In genomic region chr2:238038203-238038602, GRCh38 we compare ENCODE assay signal across 39 cellular contexts.
"Had no signal": no experiment of that assay in that cellular context is flagged by ENCODE, and none has a peak within 500 bp of the region (broad histone marks: within the 10 kb centered on the region; RNA-seq: fewer than 3 reads in every experiment).

No MANE protein-coding gene starts in this region.

- FAIRE-seq: astrocyte, TTC549 had no signal

- H3K27me3 Mint-ChIP-seq: activated CD4-positive, alpha-beta memory T cell treated with anti-CD3 and anti-CD28 coated beads, Interleukin-2, amount 10 ng/mL, durations not matched to agents 7 days and 5 days; activated CD4-positive, alpha-beta T cell treated with anti-CD3 and anti-CD28 coated beads for 36 hours; activated CD4-positive, alpha-beta T cell treated with anti-CD3 and anti-CD28 coated beads, Interleukin-2, amount 10 ng/mL, durations not matched to agents 7 days and 5 days; activated naive CD8-positive, alpha-beta T cell treated with anti-CD3 and anti-CD28 coated beads for 36 hours; activated T-cell treated with anti-CD3 and anti-CD28 coated beads, Interleukin-2, amount 50 U/mL, for 24 hours; activated T-helper 17 cell treated with anti-CD3 and anti-CD28 coated beads, Interleukin-2, amount 50 U/mL, for 72 hours had no signal

- H3K9me3 Mint-ChIP-seq: activated CD4-positive, alpha-beta memory T cell treated with anti-CD3 and anti-CD28 coated beads, Interleukin-2, amount 10 ng/mL, durations not matched to agents 7 days and 5 days; activated CD4-positive, alpha-beta T cell treated with anti-CD3 and anti-CD28 coated beads, Interleukin-2, amount 10 ng/mL, durations not matched to agents 7 days and 5 days; activated naive CD4-positive, alpha-beta T cell treated with anti-CD3 and anti-CD28 coated beads for 36 hours; activated naive CD4-positive, alpha-beta T cell treated with anti-CD3 and anti-CD28 coated beads, Interleukin-2, amount 50 U/mL, for 72 hours; activated naive CD8-positive, alpha-beta T cell treated with anti-CD3 and anti-CD28 coated beads for 36 hours; activated T-cell treated with anti-CD3 and anti-CD28 coated beads, Interleukin-2, amount 50 U/mL, for 24 hours; activated T-cell treated with anti-CD3 and anti-CD28 coated beads, Interleukin-2, amount 50 U/mL, for 72 hours; activated T-helper 1 cell treated with anti-CD3 and anti-CD28 coated beads, Interleukin-12 subunit alpha, Interleukin-12 subunit beta, Interleukin-2, Interleukin-4 antibody, amounts not matched to agents 30 ng/mL and 10 ng/mL and 1 ng/mL, durations not matched to agents 14 hours and 24 hours and 36 hours; activated T-helper 17 cell treated with anti-CD3 and anti-CD28 coated beads, Interleukin-2, amount 50 U/mL, for 72 hours; T-helper 1 cell treated with Interleukin-12 subunit alpha and Interleukin-12 subunit beta and Interleukin-4 antibody, amounts not matched to agents 30 μg/mL and 1 μg/mL, for 36 hours; T-helper 2 cell treated with Interferon-gamma antibody and Interleukin-4, amounts not matched to agents 5 μg/mL and 100 μg/mL, for 36 hours; WTC11 had no signal

- H3K4me3 ChIP-seq: adrenal gland, body of pancreas, breast epithelium had no signal

- H3K9me3 ChIP-seq: adrenal gland, body of pancreas, breast epithelium had no signal

- H3K4me3 Mint-ChIP-seq: activated CD4-positive, alpha-beta memory T cell treated with anti-CD3 and anti-CD28 coated beads, Interleukin-2, amount 10 ng/mL, durations not matched to agents 7 days and 5 days; activated CD4-positive, alpha-beta T cell treated with anti-CD3 and anti-CD28 coated beads for 36 hours; activated CD4-positive, alpha-beta T cell treated with anti-CD3 and anti-CD28 coated beads, Interleukin-2, amount 10 ng/mL, durations not matched to agents 7 days and 5 days; activated CD8-positive, alpha-beta T cell treated with anti-CD3 and anti-CD28 coated beads, Interleukin-2, amount 10 ng/mL, durations not matched to agents 7 days and 5 days; activated naive CD4-positive, alpha-beta T cell treated with anti-CD3 and anti-CD28 coated beads for 36 hours; activated naive CD8-positive, alpha-beta T cell treated with anti-CD3 and anti-CD28 coated beads for 36 hours; activated T-cell treated with anti-CD3 and anti-CD28 coated beads, Interleukin-2, amount 50 U/mL, for 24 hours; activated T-cell treated with anti-CD3 and anti-CD28 coated beads, Interleukin-2, amount 50 U/mL, for 72 hours; activated T-helper 1 cell treated with anti-CD3 and anti-CD28 coated beads, Interleukin-12 subunit alpha, Interleukin-12 subunit beta, Interleukin-2, Interleukin-4 antibody, amounts not matched to agents 30 ng/mL and 10 ng/mL and 1 ng/mL, durations not matched to agents 14 hours and 24 hours and 36 hours; activated T-helper 17 cell treated with anti-CD3 and anti-CD28 coated beads, Interleukin-2, amount 50 U/mL, for 72 hours; T-helper 1 cell treated with Interleukin-12 subunit alpha and Interleukin-12 subunit beta and Interleukin-4 antibody, amounts not matched to agents 30 μg/mL and 1 μg/mL, for 36 hours; T-helper 2 cell treated with Interferon-gamma antibody and Interleukin-4, amounts not matched to agents 5 μg/mL and 100 μg/mL, for 36 hours; WTC11 had no signal

- H3K27ac Mint-ChIP-seq: activated CD4-positive, alpha-beta memory T cell treated with anti-CD3 and anti-CD28 coated beads, Interleukin-2, amount 10 ng/mL, durations not matched to agents 7 days and 5 days; activated CD4-positive, alpha-beta T cell treated with anti-CD3 and anti-CD28 coated beads for 36 hours; activated CD4-positive, alpha-beta T cell treated with anti-CD3 and anti-CD28 coated beads, Interleukin-2, amount 10 ng/mL, durations not matched to agents 7 days and 5 days; activated CD8-positive, alpha-beta T cell treated with anti-CD3 and anti-CD28 coated beads, Interleukin-2, amount 10 ng/mL, durations not matched to agents 7 days and 5 days; activated naive CD4-positive, alpha-beta T cell treated with anti-CD3 and anti-CD28 coated beads for 36 hours; activated naive CD8-positive, alpha-beta T cell treated with anti-CD3 and anti-CD28 coated beads for 36 hours; activated T-cell treated with anti-CD3 and anti-CD28 coated beads, Interleukin-2, amount 50 U/mL, for 24 hours; activated T-cell treated with anti-CD3 and anti-CD28 coated beads, Interleukin-2, amount 50 U/mL, for 72 hours; activated T-helper 1 cell treated with anti-CD3 and anti-CD28 coated beads, Interleukin-12 subunit alpha, Interleukin-12 subunit beta, Interleukin-2, Interleukin-4 antibody, amounts not matched to agents 30 ng/mL and 10 ng/mL and 1 ng/mL, durations not matched to agents 14 hours and 24 hours and 36 hours; activated T-helper 17 cell treated with anti-CD3 and anti-CD28 coated beads, Interleukin-2, amount 50 U/mL, for 72 hours; T-helper 1 cell treated with Interleukin-12 subunit alpha and Interleukin-12 subunit beta and Interleukin-4 antibody, amounts not matched to agents 30 μg/mL and 1 μg/mL, for 36 hours; T-helper 2 cell treated with Interferon-gamma antibody and Interleukin-4, amounts not matched to agents 5 μg/mL and 100 μg/mL, for 36 hours; WTC11 had no signal

- H3K4me1 Mint-ChIP-seq: activated CD4-positive, alpha-beta T cell treated with anti-CD3 and anti-CD28 coated beads for 36 hours; activated CD4-positive, alpha-beta T cell treated with anti-CD3 and anti-CD28 coated beads, Interleukin-2, amount 10 ng/mL, durations not matched to agents 7 days and 5 days; WTC11 had no signal

- H3K27me3 ChIP-seq: adrenal gland, body of pancreas, brain microvascular endothelial cell, breast epithelium had no signal

- H3K4me1 ChIP-seq: adrenal gland, breast epithelium had no signal

- ATAC-seq: activated CD4-positive, alpha-beta T cell treated with anti-CD3 and anti-CD28 coated beads for 36 hours; activated CD4-positive, CD25-positive, alpha-beta regulatory T cell treated with anti-CD3 and anti-CD28 coated beads, Interleukin-2, amount 50 U/mL, for 24 hours; activated CD8-positive, alpha-beta T cell treated with anti-CD3 and anti-CD28 coated beads, Interleukin-2, amount 10 ng/mL, durations not matched to agents 7 days and 5 days; activated naive CD4-positive, alpha-beta T cell treated with anti-CD3 and anti-CD28 coated beads, Interleukin-2, amount 50 U/mL, for 72 hours; activated T-cell treated with anti-CD3 and anti-CD28 coated beads, Interleukin-2, amount 50 U/mL, for 72 hours; activated T-helper 17 cell treated with anti-CD3 and anti-CD28 coated beads, Interleukin-2, amount 50 U/mL, for 72 hours; body of pancreas; WTC11 had no signal

- H3K36me3 ChIP-seq: breast epithelium had no signal

- H3K27ac ChIP-seq: adrenal gland, body of pancreas, brain microvascular endothelial cell, breast epithelium, WERI-Rb-1 had no signal

- DNase-seq: activated CD4-positive, alpha-beta memory T cell treated with anti-CD3 and anti-CD28 coated beads, Interleukin-2, amount 10 ng/mL, durations not matched to agents 7 days and 5 days; activated CD4-positive, alpha-beta T cell treated with anti-CD3 and anti-CD28 coated beads for 1 hour; activated CD4-positive, alpha-beta T cell treated with anti-CD3 and anti-CD28 coated beads for 36 hours; activated CD4-positive, alpha-beta T cell treated with anti-CD3 and anti-CD28 coated beads for 48 hours; activated CD4-positive, alpha-beta T cell treated with anti-CD3 and anti-CD28 coated beads, Interleukin-2, amount 10 ng/mL, durations not matched to agents 7 days and 5 days; activated CD4-positive, alpha-beta T cell treated with anti-CD3 and anti-CD28 coated beads, Interleukin-2, amount 50 U/mL, for 48 hours; activated CD4-positive, CD25-positive, alpha-beta regulatory T cell; activated CD8-positive, alpha-beta memory T cell treated with anti-CD3 and anti-CD28 coated beads, Interleukin-2, amount 50 U/mL, for 4 hours; activated CD8-positive, alpha-beta T cell treated with anti-CD3 and anti-CD28 coated beads, Interleukin-2, amount 10 ng/mL, durations not matched to agents 7 days and 5 days; activated effector memory CD4-positive, alpha-beta T cell treated with anti-CD3 and anti-CD28 coated beads, Interleukin-2, amount 50 U/mL, for 16 hours; activated gamma-delta T cell treated with Interleukin-2 at 50 U/mL for 16 hours; activated naive CD4-positive, alpha-beta T cell; activated naive CD4-positive, alpha-beta T cell treated with anti-CD3 and anti-CD28 coated beads for 36 hours; activated naive CD4-positive, alpha-beta T cell treated with anti-CD3 and anti-CD28 coated beads, Interleukin-2, amount 50 U/mL, for 16 hours; activated naive CD8-positive, alpha-beta T cell treated with anti-CD3 and anti-CD28 coated beads for 36 hours; activated T-cell treated with anti-CD3 and anti-CD28 coated beads for 4 hours; activated T-cell treated with anti-CD3 and anti-CD28 coated beads, Interleukin-2, amount 50 U/mL, for 24 hours; activated T-cell treated with anti-CD3 and anti-CD28 coated beads, Interleukin-2, amount 50 U/mL, for 72 hours; adrenal gland; amniotic stem cell; aorta; body of pancreas; brain microvascular endothelial cell; central memory CD4-positive, alpha-beta T cell; SW 1271; T-helper 1 cell; T-helper 2 cell; T-helper 9 cell; WERI-Rb-1 had no signal
